Comparison of ENCODE assay signal across 10 cellular contexts in the genomic region with DNA sequence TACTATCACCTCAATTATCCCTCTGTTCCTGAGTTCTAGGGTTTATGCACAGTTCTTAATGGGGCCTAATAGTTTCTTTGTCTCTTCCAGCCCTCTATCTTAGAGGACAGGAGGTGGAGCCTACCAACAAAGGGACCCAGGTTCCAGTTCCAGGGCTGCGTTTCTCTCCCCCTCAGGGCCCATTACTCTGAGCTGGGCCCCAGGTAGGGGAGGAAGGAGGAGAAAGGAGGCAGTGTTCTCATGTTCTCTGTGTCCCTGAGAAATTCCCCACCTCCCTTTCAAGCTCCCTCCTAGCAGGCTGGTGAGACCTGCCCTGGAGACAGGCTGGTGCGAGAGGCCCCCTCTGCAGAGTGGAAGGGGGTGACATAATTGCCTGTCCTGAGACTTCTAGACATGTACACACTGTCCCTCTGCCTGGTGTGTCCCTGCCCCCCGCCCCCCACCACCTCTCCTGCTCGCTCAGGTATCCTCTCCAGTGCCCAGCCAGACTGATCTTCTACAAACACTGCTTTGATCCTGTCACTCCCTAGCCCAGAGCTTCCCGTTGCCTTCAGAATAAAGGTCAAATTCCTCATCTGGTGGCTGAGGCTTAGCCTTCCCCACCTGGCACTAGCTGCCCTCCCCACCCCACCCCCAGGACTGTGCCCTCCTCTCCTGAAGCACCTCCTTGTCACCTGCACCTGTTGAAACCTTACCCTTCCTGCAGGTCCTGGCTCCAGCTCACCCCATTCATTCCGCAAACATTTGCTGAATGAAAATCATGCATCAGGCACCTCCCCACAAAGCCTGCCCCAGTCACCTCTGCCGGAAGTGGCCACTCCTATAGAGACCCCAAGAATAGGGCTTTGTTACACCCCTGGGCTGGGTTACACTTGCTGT. TPM values are rescaled to one million over a fixed set of nuclear protein-coding genes. Genes with fewer than 3 reads are reported as not detected.
A peak's percentile ranks its signal among the peaks of the same experiment; 100 is the strongest.
DNase-seq lines count a peak whose midpoint lies in the region; ATAC-seq and TF ChIP-seq lines count a peak whose summit lies in the region.
"Had no signal": no experiment of that assay in that cellular context is flagged by ENCODE, and none has a peak within 500 bp of the region (broad histone marks: within the 10 kb centered on the region; RNA-seq: fewer than 3 reads in every experiment).

No MANE protein-coding gene starts in this region.

- no peak for DNase-seq in HFFc6
- DNase-seq in NCI-H510A (lab: John Stamatoyannopoulos, UW), result peak; percentile 99
- DNase-seq in osteocyte (ENCODE audit: extremely low spot score, unreplicated experiment), result no peak
- no peak for DNase-seq in GM13976 (ENCODE audit: low spot score)
- no peak for DNase-seq in occipital lobe (lab: John Stamatoyannopoulos, UW)
- no peak for DNase-seq in NCI-H524 treated with DMSO at 0.1 percent for 48 hours (lab: John Stamatoyannopoulos, UW)
- DNase-seq: activated gamma-delta T cell had no signal

- H3K27me3 ChIP-seq in ectodermal cell (ENCODE audit: control insufficient read depth, insufficient read depth, low read length, poor library complexity, severe bottlenecking), result no peaks in the 10 kb centered on the region

- in situ Hi-C loops in GM13976 (cut with MboI; ENCODE audit: low sequenced_read_pairs, unreplicated experiment), result no loop called here

- H3K9me3 Mint-ChIP-seq in HFFc6, result no peaks in the 10 kb centered on the region
- no peaks in the 10 kb centered on the region for H3K9me3 Mint-ChIP-seq in osteocyte (ENCODE audit: unreplicated experiment)
- H3K9me3 Mint-ChIP-seq: neural crest cell had no signal

- no peaks in the 10 kb centered on the region for H3K9me3 ChIP-seq in ectodermal cell (ENCODE audit: control insufficient read depth, low read length)

- H3K27ac ChIP-seq in ectodermal cell (ENCODE audit: insufficient read depth, low read depth, low read length, poor library complexity, severe bottlenecking), result peak overlapping the region; percentile 47

- no peak overlapping the region for H3K4me3 ChIP-seq in ectodermal cell (ENCODE audit: insufficient read depth, low read depth, low read length)

- WGBS in ectodermal cell, 2 experiments, result 63% methylated on average over 7 of the region's 7 CpGs

- TF ChIP-seq CTCF in HFFc6 (IDR thresholded peaks at IDR 0.05) (no peak), osteocyte (IDR thresholded peaks at IDR 0.05) (no peak), GM13976 (IDR thresholded peaks at IDR 0.05; ENCODE audit: borderline replicate concordance, control extremely low read depth, extremely low read depth, insufficient read depth, missing control alignments) (no peak)

- H3K27ac Mint-ChIP-seq in HFFc6 (peak overlapping the region; percentile 100), osteocyte (ENCODE audit: unreplicated experiment) (peak overlapping the region; percentile 79)

- ATAC-seq in GM18870 (IDR thresholded peaks at IDR 0.05; ENCODE audit: unreplicated experiment), result no peak

- peaks cover 4% of the 10 kb centered on the region for H3K27me3 Mint-ChIP-seq in HFFc6 (ENCODE audit: insufficient read depth)
- H3K27me3 Mint-ChIP-seq in osteocyte (ENCODE audit: unreplicated experiment), result no peaks in the 10 kb centered on the region

- H3K36me3 Mint-ChIP-seq in HFFc6 (ENCODE audit: low read depth), result 0 out of 2 replicates have a peak, but pooled peaks cover 6% of the 10 kb centered on the region
- H3K36me3 Mint-ChIP-seq in osteocyte (ENCODE audit: unreplicated experiment), result no peaks in the 10 kb centered on the region

- H3K4me1 ChIP-seq in ectodermal cell (ENCODE audit: control insufficient read depth, insufficient read depth, low read length), result peaks cover 26% of the 10 kb centered on the region

- no peaks in the 10 kb centered on the region for H3K36me3 ChIP-seq in ectodermal cell (ENCODE audit: control insufficient read depth, insufficient read depth, low read length)

- H3K4me1 Mint-ChIP-seq in HFFc6 (ENCODE audit: low read depth), result peaks cover 69% of the 10 kb centered on the region
- H3K4me1 Mint-ChIP-seq in osteocyte (ENCODE audit: unreplicated experiment), result peaks cover 47% of the 10 kb centered on the region

- H3K4me3 Mint-ChIP-seq in HFFc6 (peak overlapping the region; percentile 75), osteocyte (ENCODE audit: unreplicated experiment) (no peak overlapping the region)
- H3K4me3 Mint-ChIP-seq: neural crest cell had no signal

RNA-seq across cellular contexts. Expression of a gene that starts 21.1 kb away (rescaled TPM):
- 10 to 100 TPM; 41.4 to 50.4 (median 44.8) TPM for total RNA-seq in HFFc6 (2021; fragmentation: NEBNext Ultra II Directional; extraction: Animal tissue kit (Norgen Biotek cat#: 25700))
- polyA plus RNA-seq in ectodermal cell (2013, experiment 1 of 4), result 240 TPM
- polyA plus RNA-seq in ectodermal cell (2013, experiment 2 of 4), result 242 TPM
- 172 TPM for polyA plus RNA-seq in ectodermal cell (2013, experiment 3 of 4)
- polyA plus RNA-seq in ectodermal cell (2013, experiment 4 of 4), result 169 TPM
- total RNA-seq in osteocyte (18.6 and 19.8 TPM in 2 replicates), occipital lobe (not detected)

RNA-seq across cellular contexts. Expression of a gene that starts 23.0 kb away (rescaled TPM):
- total RNA-seq in HFFc6 (2021; fragmentation: NEBNext Ultra II Directional; extraction: Animal tissue kit (Norgen Biotek cat#: 25700)), result 100 to 1,000 TPM; 556 to 745 (median 582) TPM
- 114 TPM for polyA plus RNA-seq in ectodermal cell (2013, experiment 1 of 4)
- polyA plus RNA-seq in ectodermal cell (2013, experiment 2 of 4), result 106 TPM
- polyA plus RNA-seq in ectodermal cell (2013, experiment 3 of 4), result 93.6 TPM
- 91.2 TPM for polyA plus RNA-seq in ectodermal cell (2013, experiment 4 of 4)
- 69.2 and 72.5 TPM in 2 replicates for total RNA-seq in osteocyte
- total RNA-seq in occipital lobe, result 1.6 TPM

Comparison
In these comparisons a context has a peak if more than half of its experiments do, and no peak if none do; other contexts are left out.
1. RNA of a gene that starts 21.1 kb away (total RNA-seq): 41.4 to 50.4 TPM in HFFc6 and 18.6 to 19.8 TPM in osteocyte; not detected in occipital lobe (single experiment); every median in the first group is over 10 times any median in the second.
2. RNA of a gene that starts 23.0 kb away (total RNA-seq): 556 to 745 TPM in HFFc6 and 69.2 to 72.5 TPM in osteocyte; 1.6 TPM in occipital lobe (single experiment); every median in the first group is over 10 times any median in the second.